In the genomic region with DNA sequence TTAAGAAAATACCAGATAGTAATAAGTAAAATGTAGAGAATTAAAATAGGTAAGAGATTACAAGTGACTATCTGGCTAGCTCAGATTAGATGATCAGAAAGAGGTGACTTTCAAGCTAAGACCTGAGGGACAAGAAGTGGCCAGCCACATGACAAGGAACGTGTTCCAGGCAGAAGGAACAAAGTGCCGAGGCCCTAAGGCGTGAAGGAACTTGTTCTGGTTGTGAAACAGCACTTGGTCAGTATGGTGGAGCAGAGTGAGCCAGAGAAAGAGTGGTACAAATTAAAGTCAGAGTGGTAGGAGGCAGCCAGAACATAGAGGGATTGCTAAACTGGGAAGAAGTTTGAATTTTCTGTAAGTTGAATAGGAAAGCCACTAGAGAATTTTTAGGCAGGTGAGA, we compare ENCODE assay signal across 28 cellular contexts.
"Had no signal": no experiment of that assay in that cellular context is flagged by ENCODE, and none has a peak within 500 bp of the region (broad histone marks: within the 10 kb centered on the region; RNA-seq: fewer than 3 reads in every experiment).

No MANE protein-coding gene starts in this region.

- H3K36me3 Mint-ChIP-seq: activated CD8-positive, alpha-beta memory T cell treated with anti-CD3 and anti-CD28 coated beads, Interleukin-2, amount 10 ng/mL, durations not matched to agents 7 days and 5 days; activated naive CD8-positive, alpha-beta T cell; IgD-negative memory B cell had no signal

- H3K27ac Mint-ChIP-seq: activated B cell treated with CpG ODN at 0.5 μM for 24 hours; activated CD4-positive, alpha-beta T cell treated with anti-CD3 and anti-CD28 coated beads, Interleukin-2, amount 10 ng/mL, durations not matched to agents 24 days and 14 days; activated CD8-positive, alpha-beta memory T cell treated with anti-CD3 and anti-CD28 coated beads, Interleukin-2, amount 10 ng/mL, durations not matched to agents 7 days and 5 days; activated naive CD4-positive, alpha-beta T cell treated with anti-CD3 and anti-CD28 coated beads for 36 hours; activated naive CD8-positive, alpha-beta T cell; activated T-cell treated with anti-CD3 and anti-CD28 coated beads, Interleukin-2, amount 50 U/mL, for 24 hours; IgD-negative memory B cell had no signal

- H3K9me3 Mint-ChIP-seq: activated CD4-positive, alpha-beta T cell treated with anti-CD3 and anti-CD28 coated beads, Interleukin-2, amount 10 ng/mL, durations not matched to agents 24 days and 14 days; activated naive CD4-positive, alpha-beta T cell treated with anti-CD3 and anti-CD28 coated beads for 36 hours; activated T-cell treated with anti-CD3 and anti-CD28 coated beads, Interleukin-2, amount 50 U/mL, for 24 hours had no signal

- H3K27me3 Mint-ChIP-seq: activated naive CD8-positive, alpha-beta T cell; IgD-negative memory B cell had no signal

- H3K27me3 ChIP-seq: brain microvascular endothelial cell, SJSA1 had no signal

- H3K4me1 Mint-ChIP-seq: activated B cell treated with CpG ODN at 0.5 μM for 24 hours; activated CD4-positive, alpha-beta T cell treated with anti-CD3 and anti-CD28 coated beads, Interleukin-2, amount 10 ng/mL, durations not matched to agents 24 days and 14 days had no signal

- H3K4me1 ChIP-seq: SJSA1 had no signal

- H3K27ac ChIP-seq: brain microvascular endothelial cell, SJSA1 had no signal

- H3K4me3 ChIP-seq: SJSA1 had no signal

- H3K4me3 Mint-ChIP-seq: activated B cell treated with CpG ODN at 0.5 μM for 24 hours; activated CD4-positive, alpha-beta T cell treated with anti-CD3 and anti-CD28 coated beads, Interleukin-2, amount 10 ng/mL, durations not matched to agents 24 days and 14 days; activated CD8-positive, alpha-beta memory T cell treated with anti-CD3 and anti-CD28 coated beads, Interleukin-2, amount 10 ng/mL, durations not matched to agents 7 days and 5 days; activated naive CD4-positive, alpha-beta T cell treated with anti-CD3 and anti-CD28 coated beads for 36 hours; activated naive CD8-positive, alpha-beta T cell; activated T-cell treated with anti-CD3 and anti-CD28 coated beads, Interleukin-2, amount 50 U/mL, for 24 hours; IgD-negative memory B cell had no signal

- ATAC-seq: activated CD8-positive, alpha-beta memory T cell treated with anti-CD3 and anti-CD28 coated beads, Interleukin-2, amount 10 ng/mL, durations not matched to agents 7 days and 5 days; Panc1; SK-N-SH treated with all-trans-retinoic acid at 6 μM for 48 hours had no signal

- DNase-seq: activated B cell treated with CpG ODN at 0.5 μM for 24 hours; activated CD4-positive, alpha-beta T cell treated with anti-CD3 and anti-CD28 coated beads for 1 hour; activated CD4-positive, alpha-beta T cell treated with anti-CD3 and anti-CD28 coated beads, Interleukin-2, amount 10 ng/mL, durations not matched to agents 24 days and 14 days; activated CD4-positive, alpha-beta T cell treated with anti-CD3 and anti-CD28 coated beads, Interleukin-2, amount 50 U/mL, for 48 hours; activated CD8-positive, alpha-beta memory T cell treated with anti-CD3 and anti-CD28 coated beads, Interleukin-2, amount 10 ng/mL, durations not matched to agents 7 days and 5 days; activated gamma-delta T cell; activated naive CD4-positive, alpha-beta T cell treated with anti-CD3 and anti-CD28 coated beads for 36 hours; activated T-cell treated with anti-CD3 and anti-CD28 coated beads, Interleukin-2, amount 50 U/mL, for 24 hours; brain microvascular endothelial cell; KG1; NCI-H1092; NCI-H1417; NCI-H1930; NCI-H2107; NCI-H345; NCI-H510A; NCI-H526 treated with DMSO at 0.1 percent for 48 hours; NCI-H82; OCI-M1; RPMI8226; SHP77; T-helper 2 cell; T1000 had no signal

- H3K36me3 ChIP-seq: brain microvascular endothelial cell, SJSA1 had no signal

- H3K9me3 ChIP-seq: SJSA1 had no signal
